ENCODE assay signal across 8 cellular contexts in the genomic region with DNA sequence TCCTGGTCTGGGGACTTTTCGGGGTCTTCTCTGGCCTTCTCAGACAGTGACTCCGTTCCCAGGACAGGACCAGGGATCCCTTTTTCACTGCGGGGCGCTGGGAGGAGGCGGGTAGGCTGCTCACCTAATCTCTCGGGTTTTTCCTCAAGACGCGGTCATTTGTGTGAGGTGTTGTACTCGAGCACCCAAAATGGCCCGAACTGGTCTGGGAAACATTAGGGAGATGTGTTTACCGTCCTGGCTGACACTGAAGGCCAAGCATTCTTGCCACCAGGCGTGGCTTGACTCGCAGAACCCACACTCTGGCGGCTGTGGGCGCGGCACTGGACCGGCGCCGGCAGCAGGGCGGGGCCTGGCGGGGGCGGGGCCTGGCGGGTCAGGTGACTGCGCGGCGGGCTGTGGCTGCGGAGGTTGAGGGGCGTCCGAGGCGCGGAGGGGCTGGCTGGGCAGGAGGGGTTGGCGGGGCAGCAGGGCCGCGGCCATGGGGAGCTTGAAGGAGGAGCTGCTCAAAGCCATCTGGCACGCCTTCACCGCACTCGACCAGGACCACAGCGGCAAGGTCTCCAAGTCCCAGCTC. TPM values are rescaled to one million over a fixed set of nuclear protein-coding genes. Genes with fewer than 3 reads are reported as not detected.
DNase-seq lines count a peak whose midpoint lies in the region; ATAC-seq and TF ChIP-seq lines count a peak whose summit lies in the region.

TSS of gene SWAP70 (plus strand) at position 379 of the 577 bp plus-strand sequence. CDS start at position 482, 103 bp downstream.

- CTCF ChIA-PET in SK-N-SH (lab: Yijun Ruan, JAX) = interaction anchor here (0.7 kb wide), 1 partner anchor 84 kb away, joined by 3 read pairs; no protein-coding TSS in a partner anchor

- H3F3A ChIP-seq in DOHH2 (ENCODE audit: control insufficient read depth, insufficient read depth) = peaks cover 34% of the 10 kb centered on the region
- peaks cover 16% of the 10 kb centered on the region for H3F3A ChIP-seq in SK-N-SH (replicated peaks; ENCODE audit: insufficient read depth)

- H3K9me3 ChIP-seq in DOHH2 (ENCODE audit: control insufficient read depth, insufficient read depth, low read length) (0 out of 2 replicates have a peak, but pooled peaks cover 3% of the 10 kb centered on the region), SK-N-SH (peaks cover 21% of the 10 kb centered on the region; the same call in 1 of the 2 replicates), parathyroid adenoma (ENCODE audit: control insufficient read depth, low read length) (no peaks in the 10 kb centered on the region), thyroid gland (no peaks in the 10 kb centered on the region)

- peaks cover 33 to 50% (median 43%) of the 10 kb centered on the region in 3 donors for H3K4me1 Mint-ChIP-seq in IgD-negative memory B cell
- peaks cover 16% of the 10 kb centered on the region for H3K4me1 Mint-ChIP-seq in activated naive CD8-positive, alpha-beta T cell treated with anti-CD3 and anti-CD28 coated beads for 36 hours

- H3K9ac ChIP-seq in SK-N-SH (peak within 1 kb of the TSS; percentile 87), parathyroid adenoma (peak within 1 kb of the TSS; percentile 53)

- H3K27me3 Mint-ChIP-seq in IgD-negative memory B cell = no peaks in the 10 kb centered on the region
- peaks cover 29% of the 10 kb centered on the region for H3K27me3 Mint-ChIP-seq in activated naive CD8-positive, alpha-beta T cell treated with anti-CD3 and anti-CD28 coated beads for 36 hours

- DNase-seq in SK-N-SH (peak; percentile 96), Right ventricle myocardium inferior (ENCODE audit: missing footprints) (peak; percentile 96), thyroid gland (peak; percentile 91)
- DNase-seq in activated naive CD8-positive, alpha-beta T cell treated with anti-CD3 and anti-CD28 coated beads for 36 hours = peak; percentile 88

- POLR2A ChIA-PET in SK-N-SH (lab: Yijun Ruan, JAX) = interaction anchor here (1.0 kb wide), 1 partner anchor 91 kb away, joined by 3 read pairs; the partner anchor contains the start of gene WEE1

- ATAC-seq in GM21576 (IDR thresholded peaks at IDR 0.05; ENCODE audit: unreplicated experiment) (peak; percentile 71), Right ventricle myocardium inferior (peak; percentile 97)

- H3K79me2 ChIP-seq in DOHH2 (ENCODE audit: control insufficient read depth, low read length) (peaks cover 63% of the 10 kb centered on the region), SK-N-SH (ENCODE audit: insufficient read depth) (peaks cover 45% of the 10 kb centered on the region), parathyroid adenoma (no peaks in the 10 kb centered on the region)

- intact Hi-C loops in Right ventricle myocardium inferior (cut with DNase I) (loop anchor here (2.0 kb wide), 1 partner anchor 49 kb away; no protein-coding TSS in a partner anchor), thyroid gland (cut with DNase I) (loop anchor here (10.0 kb wide), 1 partner anchor 49 kb away; no protein-coding TSS in a partner anchor)

- H3K36me3 Mint-ChIP-seq in IgD-negative memory B cell = peaks cover 5% of the 10 kb centered on the region
- peaks cover 14% of the 10 kb centered on the region for H3K36me3 Mint-ChIP-seq in activated naive CD8-positive, alpha-beta T cell treated with anti-CD3 and anti-CD28 coated beads for 36 hours

- TF ChIP-seq RAD21 in SK-N-SH (IDR thresholded peaks at IDR 0.05; ENCODE audit: low read length) = no peak

- TF ChIP-seq POLR2A in thyroid gland (IDR thresholded peaks at IDR 0.05) = peak in 1 of 2 donors; percentile 84

- H3K36me3 ChIP-seq in DOHH2 (ENCODE audit: control insufficient read depth, low read length) = peaks cover 44% of the 10 kb centered on the region
- peaks cover 0 to 32% of the 10 kb centered on the region in 2 experiments for H3K36me3 ChIP-seq in SK-N-SH (replicated peaks in 1 of 2; ENCODE audit: control insufficient read depth in 1 of 2, insufficient read depth in 2 of 2, low read length in 1 of 2)
- H3K36me3 ChIP-seq in parathyroid adenoma (ENCODE audit: control insufficient read depth, insufficient read depth, low read length) = no peaks in the 10 kb centered on the region
- H3K36me3 ChIP-seq in thyroid gland = no peaks in the 10 kb centered on the region

- TF ChIP-seq EP300 in SK-N-SH (IDR thresholded peaks at IDR 0.05; ENCODE audit: borderline replicate concordance in 1 of 2, low read depth in 1 of 2, low read length in 1 of 2) = no peak

- H4K20me1 ChIP-seq in DOHH2 (ENCODE audit: control insufficient read depth, insufficient read depth, low read depth, low read length) (no peaks in the 10 kb centered on the region), SK-N-SH (ENCODE audit: insufficient read depth) (no peaks in the 10 kb centered on the region)

- peaks cover 0 to 2% (median 0%) of the 10 kb centered on the region in 3 donors for H3K9me3 Mint-ChIP-seq in IgD-negative memory B cell
- peaks cover 14% of the 10 kb centered on the region for H3K9me3 Mint-ChIP-seq in activated naive CD8-positive, alpha-beta T cell treated with anti-CD3 and anti-CD28 coated beads for 36 hours

- H3K27ac ChIP-seq in DOHH2 (ENCODE audit: low read depth, low read length) = peak within 1 kb of the TSS; percentile 95
- H3K27ac ChIP-seq in SK-N-SH (ENCODE audit: low read depth in 2 of 2, low read length in 1 of 2) = peak within 1 kb of the TSS; percentile 67 to 77
- peak within 1 kb of the TSS; percentile 85 for H3K27ac ChIP-seq in parathyroid adenoma
- H3K27ac ChIP-seq in thyroid gland = peak within 1 kb of the TSS; percentile 94 to 98 (median 95)

- no peak for TF ChIP-seq CTCF in DOHH2 (IDR thresholded peaks at IDR 0.05; ENCODE audit: low read depth, low read length, poor library complexity, severe bottlenecking)
- TF ChIP-seq CTCF in SK-N-SH (IDR thresholded peaks at IDR 0.05) = peak; percentile 49
- no peak for TF ChIP-seq CTCF in parathyroid adenoma (IDR thresholded peaks at IDR 0.05)
- TF ChIP-seq CTCF in thyroid gland (IDR thresholded peaks at IDR 0.05) = peak in 4 of 6 experiments; percentile 40 to 59 (median 51)

- no peaks in the 10 kb centered on the region for H3K9me2 ChIP-seq in DOHH2 (replicated peaks; ENCODE audit: control insufficient read depth, low read length)
- H3K9me2 ChIP-seq in SK-N-SH = no peaks in the 10 kb centered on the region

- H3K4me1 ChIP-seq in DOHH2 (ENCODE audit: control insufficient read depth, low read length) = peaks cover 52% of the 10 kb centered on the region
- H3K4me1 ChIP-seq in SK-N-SH (ENCODE audit: control insufficient read depth in 1 of 2, insufficient read depth in 2 of 2, low read depth in 1 of 2, low read length in 1 of 2) = peaks cover 0 to 4% of the 10 kb centered on the region in 2 experiments; a peak in 1 of 4 replicates
- no peaks in the 10 kb centered on the region for H3K4me1 ChIP-seq in parathyroid adenoma
- peaks cover 0 to 5% of the 10 kb centered on the region in 2 donors for H3K4me1 ChIP-seq in thyroid gland

- H3K4me3 ChIP-seq in DOHH2 (ENCODE audit: low read length) = peak within 1 kb of the TSS; percentile 84
- H3K4me3 ChIP-seq in SK-N-SH (ENCODE audit: low read depth in 2 of 2, low read length in 1 of 2) = peak within 1 kb of the TSS; percentile 73 to 86
- H3K4me3 ChIP-seq in parathyroid adenoma (ENCODE audit: low read depth, low read length) = peak within 1 kb of the TSS; percentile 70
- peak within 1 kb of the TSS; percentile 55 to 89 (median 80) for H3K4me3 ChIP-seq in thyroid gland (replicated peaks in 1 of 3)

- H2AFZ ChIP-seq in SK-N-SH (ENCODE audit: low read depth) (peak within 1 kb of the TSS; percentile 91), parathyroid adenoma (peak within 1 kb of the TSS; percentile 91)

- peak within 1 kb of the TSS; percentile 89 to 98 (median 94) for H3K4me3 Mint-ChIP-seq in IgD-negative memory B cell
- H3K4me3 Mint-ChIP-seq in activated naive CD8-positive, alpha-beta T cell treated with anti-CD3 and anti-CD28 coated beads for 36 hours = peak within 1 kb of the TSS; percentile 86

- H3K27me3 ChIP-seq in DOHH2 (ENCODE audit: control insufficient read depth, low read length) = no peaks in the 10 kb centered on the region
- H3K27me3 ChIP-seq in SK-N-SH (ENCODE audit: insufficient read depth) = no peaks in the 10 kb centered on the region
- no peaks in the 10 kb centered on the region for H3K27me3 ChIP-seq in parathyroid adenoma (ENCODE audit: control insufficient read depth, insufficient read depth, low read length)
- H3K27me3 ChIP-seq in thyroid gland = no peaks in the 10 kb centered on the region

- peak within 1 kb of the TSS; percentile 82 for H3K4me2 ChIP-seq in DOHH2 (ENCODE audit: low read length)
- H3K4me2 ChIP-seq in SK-N-SH = peak within 1 kb of the TSS; percentile 80
- peak within 1 kb of the TSS; percentile 69 for H3K4me2 ChIP-seq in parathyroid adenoma (ENCODE audit: low read length)

- H3K27ac Mint-ChIP-seq in IgD-negative memory B cell = peak within 1 kb of the TSS; percentile 93 to 99 (median 98)
- peak within 1 kb of the TSS; percentile 72 for H3K27ac Mint-ChIP-seq in activated naive CD8-positive, alpha-beta T cell treated with anti-CD3 and anti-CD28 coated beads for 36 hours

- 10% methylated on average over 22 of the region's 38 CpGs for WGBS in SK-N-SH (ENCODE audit: low lambda C conversion rate)
- WGBS in thyroid gland, 2 donors = 0 to 3% methylated on average over 13 to 17 of the region's 38 CpGs

TF ChIP-seq in SK-N-SH, 30 proteins besides CTCF, POLR2A, EP300 and RAD21 (continues in another document):
- 0 out of 2 replicates have a peak, but pooled peaks have one; percentile 22 for TF ChIP-seq MAX (IDR thresholded peaks at IDR 0.05; ENCODE audit: low read depth)
- no peak for TF ChIP-seq RFX5 (IDR thresholded peaks at IDR 0.05; ENCODE audit: low read length)
- no peak for TF ChIP-seq USF2 (IDR thresholded peaks at IDR 0.05; ENCODE audit: borderline replicate concordance, low read depth, low read length)
- TF ChIP-seq EZH2phosphoT487 (IDR thresholded peaks at IDR 0.05; ENCODE audit: borderline replicate concordance, low read depth) = no peak

RNA-seq across cellular contexts. Expression of gene SWAP70, which starts in this region (rescaled TPM):
- polyA plus RNA-seq in IgD-negative memory B cell (298 TPM), SK-N-SH (2012; rRNA removed) (10.6 and 11.9 TPM in 2 replicates)
- 14.5 and 15.9 TPM in 2 replicates for polyA plus RNA-seq in SK-N-SH (2012; cell fraction: cytosol; rRNA removed)
- polyA plus RNA-seq in SK-N-SH (2012; cell fraction: nucleus; rRNA removed) = 3.8 and 7.6 TPM in 2 replicates
- 10 to 100 TPM; 10.0 to 10.9 TPM for total RNA-seq in activated naive CD8-positive, alpha-beta T cell treated with anti-CD3 and anti-CD28 coated beads for 36 hours
- total RNA-seq in Right ventricle myocardium inferior (22.6 TPM), thyroid gland (10 to 100 TPM; 29.7 to 53.6 (median 38.8) TPM)

Comparison
In these comparisons a context has a peak if more than half of its experiments do, and no peak if none do; other contexts are left out.
1. Peak in every context shown above with its lines: DNase-seq, ATAC-seq, H3K4me3 ChIP-seq and H3K27ac ChIP-seq.
2. RNA of gene SWAP70 (polyA plus RNA-seq): 298 TPM in IgD-negative memory B cell (single experiment); 3.8 to 15.9 TPM in SK-N-SH; every median in the first group is over 10 times any median in the second.
3. CTCF ChIP-seq: peak in SK-N-SH (single experiment) and thyroid gland (4 of 6); none in DOHH2 (single experiment) and parathyroid adenoma (single experiment).